29 cellular contexts compared by ENCODE assay signal in genomic region chr14:23916038-23916437, GRCh38. TPM values are rescaled to one million over a fixed set of nuclear protein-coding genes. Genes with fewer than 3 reads are reported as not detected.
DNase-seq lines count a peak whose midpoint lies in the region; ATAC-seq and TF ChIP-seq lines count a peak whose summit lies in the region.
"Had no signal": no experiment of that assay in that cellular context is flagged by ENCODE, and none has a peak within 500 bp of the region (broad histone marks: within the 10 kb centered on the region; RNA-seq: fewer than 3 reads in every experiment).

No MANE protein-coding gene starts in this region.

- peaks cover 3 to 12% (median 4%) of the 10 kb centered on the region in 4 donors for H3K4me1 ChIP-seq in esophagus muscularis mucosa
- H3K4me1 ChIP-seq in left lung, result no peaks in the 10 kb centered on the region
- H3K4me1 ChIP-seq in suprapubic skin, result peaks cover 8% of the 10 kb centered on the region
- H3K4me1 ChIP-seq in Karpas-422 (ENCODE audit: low read length), result peaks cover 7% of the 10 kb centered on the region; the same call in 1 of the 2 replicates
- H3K4me1 ChIP-seq: HAP-1, parathyroid adenoma, right lobe of liver, SJSA1, tibial nerve had no signal

- no peak for TF ChIP-seq POLR2A in esophagus muscularis mucosa (IDR thresholded peaks at IDR 0.05; ENCODE audit: low read depth)
- TF ChIP-seq POLR2A in suprapubic skin (IDR thresholded peaks at IDR 0.05), result no peak

- no peak overlapping the region for H2AFZ ChIP-seq in Karpas-422 (ENCODE audit: low read length)
- H2AFZ ChIP-seq: parathyroid adenoma had no signal

- H3K9ac ChIP-seq in Karpas-422 (ENCODE audit: low read length), result no peak overlapping the region
- H3K9ac ChIP-seq: parathyroid adenoma had no signal

- WGBS in esophagus muscularis mucosa, result 40% methylated on average over 2 of the region's 2 CpGs
- 27% methylated on average over 2 of the region's 2 CpGs for WGBS in suprapubic skin

- H3K79me2 ChIP-seq in Karpas-422 (ENCODE audit: low read length), result no peaks in the 10 kb centered on the region
- H3K79me2 ChIP-seq: parathyroid adenoma had no signal

- H3K4me3 ChIP-seq in esophagus muscularis mucosa, result no peak overlapping the region
- no peak overlapping the region for H3K4me3 ChIP-seq in left lung
- H3K4me3 ChIP-seq in suprapubic skin, result no peak overlapping the region
- no peak overlapping the region for H3K4me3 ChIP-seq in Karpas-422 (ENCODE audit: low read length)
- H3K4me3 ChIP-seq: HAP-1, lung, mucosa of descending colon, right lobe of liver, SJSA1, tibial nerve had no signal

- intact Hi-C loops in esophagus muscularis mucosa (cut with DNase I), result no loop called here
- intact Hi-C loops in left lung (cut with DNase I), result no loop called here

- peak overlapping the region; percentile 10 to 52 (median 48) for H3K27ac ChIP-seq in esophagus muscularis mucosa (replicated peaks in 1 of 4)
- H3K27ac ChIP-seq in left lung, result no peak overlapping the region
- H3K27ac ChIP-seq in suprapubic skin, result peak overlapping the region; percentile 6
- no peak overlapping the region for H3K27ac ChIP-seq in Karpas-422 (ENCODE audit: low read length)
- H3K27ac ChIP-seq: parathyroid adenoma, right lobe of liver, SJSA1 had no signal

- TF ChIP-seq EP300 in esophagus muscularis mucosa (IDR thresholded peaks at IDR 0.05) (no peak), suprapubic skin (IDR thresholded peaks at IDR 0.05) (no peak)

- H3K27me3 ChIP-seq in esophagus muscularis mucosa, result no peaks in the 10 kb centered on the region
- H3K27me3 ChIP-seq in left lung, result no peaks in the 10 kb centered on the region
- H3K27me3 ChIP-seq in suprapubic skin, result no peaks in the 10 kb centered on the region
- H3K27me3 ChIP-seq in Karpas-422 (ENCODE audit: low read length), result no peaks in the 10 kb centered on the region
- H3K27me3 ChIP-seq: right lobe of liver, tibial nerve had no signal

- peak; percentile 73 for ATAC-seq in left lung
- ATAC-seq: mucosa of descending colon; natural killer cell treated with Interleukin-12 subunit alpha and Interleukin-12 subunit beta and Interleukin-15 and Interleukin-18, amount 100 ng/mL, for 72 hours; Panc1; right lobe of liver; stimulated activated naive CD8-positive, alpha-beta T cell treated with anti-CD3 and anti-CD28 coated beads, Interleukin-15, Interleukin-2, amounts not matched to agents 100 U/mL and 50 U/mL, for 24 hours had no signal

- no peaks in the 10 kb centered on the region for H3K9me2 ChIP-seq in Karpas-422 (replicated peaks; ENCODE audit: insufficient read depth, low read length)

- no peaks in the 10 kb centered on the region for H4K20me1 ChIP-seq in Karpas-422 (ENCODE audit: insufficient read depth, low read depth, low read length)

- no peak for TF ChIP-seq CTCF in esophagus muscularis mucosa (IDR thresholded peaks at IDR 0.05)
- TF ChIP-seq CTCF in left lung (IDR thresholded peaks at IDR 0.05), result no peak
- no peak for TF ChIP-seq CTCF in suprapubic skin (IDR thresholded peaks at IDR 0.05)

- H3K36me3 ChIP-seq in esophagus muscularis mucosa (no peaks in the 10 kb centered on the region), left lung (no peaks in the 10 kb centered on the region), suprapubic skin (no peaks in the 10 kb centered on the region), Karpas-422 (ENCODE audit: insufficient read depth, low read length) (no peaks in the 10 kb centered on the region)
- H3K36me3 ChIP-seq: HAP-1, right lobe of liver, SJSA1, tibial nerve had no signal

- no peak overlapping the region for H3K4me2 ChIP-seq in Karpas-422 (ENCODE audit: low read depth, low read length, poor library complexity, severe bottlenecking)

- peak; percentile 49 for DNase-seq in NCI-H2196 (lab: John Stamatoyannopoulos, UW; ENCODE audit: unreplicated experiment)
- no peak for DNase-seq in esophagus muscularis mucosa (ENCODE audit: extremely low spot score)
- DNase-seq in left lung, result no peak
- DNase-seq in suprapubic skin (ENCODE audit: low spot score in 2 of 2), result no peak
- no peak for DNase-seq in activated CD4-positive, alpha-beta T cell treated with anti-CD3 and anti-CD28 coated beads, Interleukin-2, amount 50 U/mL, for 4 hours
- no peak for DNase-seq in Karpas-422
- DNase-seq in T-helper 2 cell, result no peak
- DNase-seq: activated B cell treated with CpG ODN at 0.5 μM for 24 hours; activated naive CD4-positive, alpha-beta T cell treated with anti-CD3 and anti-CD28 coated beads, Interleukin-2, amount 10 ng/mL, durations not matched to agents 7 days and 5 days; amygdala; Calu3; caudate nucleus; endodermal cell; IMR-90; kidney; mucosa of descending colon; NCI-H1694 treated with DMSO at 0.1 percent for 48 hours; NCI-H2171; NCI-H526; right lobe of liver; stimulated activated CD4-positive, alpha-beta T cell treated with anti-CD3 and anti-CD28 coated beads, Interleukin-15, amount 100 ng/mL, for 24 hours; stimulated activated naive CD8-positive, alpha-beta T cell treated with anti-CD3 and anti-CD28 coated beads, Interleukin-15, Interleukin-2, amounts not matched to agents 100 U/mL and 50 U/mL, for 24 hours had no signal

- H3K9me3 ChIP-seq in esophagus muscularis mucosa, result no peaks in the 10 kb centered on the region
- H3K9me3 ChIP-seq in left lung, result peaks cover 0 to 7% of the 10 kb centered on the region in 2 donors
- H3K9me3 ChIP-seq in suprapubic skin, result no peaks in the 10 kb centered on the region
- H3K9me3 ChIP-seq in Karpas-422 (ENCODE audit: low read length), result no peaks in the 10 kb centered on the region
- H3K9me3 ChIP-seq: HAP-1, mucosa of descending colon, right lobe of liver, SJSA1 had no signal

RNA-seq across cellular contexts. Expression of gene DHRS4, which starts 37.5 kb away (rescaled TPM):
- total RNA-seq in esophagus muscularis mucosa (10 to 100 TPM; 37.1 to 54.4 (median 46.3) TPM), left lung (10 to 100 TPM; 28.1 to 36.5 TPM), suprapubic skin (10 to 100 TPM; 24.0 to 35.8 (median 30.5) TPM)
- 63.8 and 175 TPM in 2 replicates for total RNA-seq in Karpas-422 (2014; rRNA removed; shearing (Covaris generic); ENCODE audit: low replicate concordance)

Comparison
In these comparisons a context has a peak if more than half of its experiments do, and no peak if none do; other contexts are left out.
1. H3K27ac ChIP-seq: peak in esophagus muscularis mucosa (4 of 4) and suprapubic skin (single experiment); none in left lung (0 of 2) and Karpas-422 (single experiment).